10 cellular contexts compared by ENCODE assay signal in genomic region chr10:124700293-124701037, GRCh38. TPM values are rescaled to one million over a fixed set of nuclear protein-coding genes. Genes with fewer than 3 reads are reported as not detected.
DNase-seq lines count a peak whose midpoint lies in the region; ATAC-seq and TF ChIP-seq lines count a peak whose summit lies in the region.
"Had no signal": no experiment of that assay in that cellular context is flagged by ENCODE, and none has a peak within 500 bp of the region (broad histone marks: within the 10 kb centered on the region; RNA-seq: fewer than 3 reads in every experiment).

No MANE protein-coding gene starts in this region.

- no peaks in the 10 kb centered on the region for H3K9me3 ChIP-seq in CD8-positive, alpha-beta T cell (ENCODE audit: low read length)
- no peaks in the 10 kb centered on the region for H3K9me3 ChIP-seq in duodenal mucosa (ENCODE audit: control insufficient read depth in 1 of 2, low read length in 2 of 2)

- H3K27ac ChIP-seq in CD8-positive, alpha-beta T cell (ENCODE audit: low read depth, low read length), result no peak overlapping the region
- H3K27ac ChIP-seq in duodenal mucosa (ENCODE audit: low read depth, low read length), result peak overlapping the region; percentile 74

- no peaks in the 10 kb centered on the region for H3K36me3 ChIP-seq in CD8-positive, alpha-beta T cell (ENCODE audit: insufficient read depth, low read length)
- peaks cover 22 to 72% of the 10 kb centered on the region in 2 donors for H3K36me3 ChIP-seq in duodenal mucosa (ENCODE audit: control insufficient read depth in 1 of 2, insufficient read depth in 2 of 2, low read length in 2 of 2)

- no peak for ATAC-seq in CD8-positive, alpha-beta T cell
- no peak for ATAC-seq in HG02970 (IDR thresholded peaks at IDR 0.05; ENCODE audit: low FRiP score, unreplicated experiment)

- TF ChIP-seq CTCF in CD8-positive, alpha-beta T cell (IDR thresholded peaks at IDR 0.05), result no peak

- intact Hi-C loops in CD8-positive, alpha-beta T cell (cut with DNase I, micrococcal nuclease), result no loop called here
- intact Hi-C loops in posterior vena cava (cut with DNase I), result loop anchor here in 1 of 2 donors (5.0 kb wide), 1 partner anchor 42 kb away; the partner anchor contains the start of gene FAM53B

- H3K4me1 ChIP-seq in CD8-positive, alpha-beta T cell (ENCODE audit: insufficient read depth, low read length), result peaks cover 96% of the 10 kb centered on the region
- peaks cover 75 to 87% of the 10 kb centered on the region in 2 donors for H3K4me1 ChIP-seq in duodenal mucosa (ENCODE audit: control insufficient read depth in 1 of 2, insufficient read depth in 2 of 2, low read length in 2 of 2)

- H3K9ac ChIP-seq in duodenal mucosa (ENCODE audit: low read depth in 1 of 2, low read length in 2 of 2), result no peak overlapping the region

- peak overlapping the region; percentile 97 for H3K27ac Mint-ChIP-seq in CD8-positive, alpha-beta T cell

- H3K4me1 Mint-ChIP-seq in CD8-positive, alpha-beta T cell (ENCODE audit: low read depth), result peaks cover 97% of the 10 kb centered on the region

- no peak overlapping the region for H3K4me3 ChIP-seq in CD8-positive, alpha-beta T cell (ENCODE audit: low read depth, low read length)
- H3K4me3 ChIP-seq in duodenal mucosa (ENCODE audit: low read depth in 1 of 2, low read length in 2 of 2), result no peak overlapping the region

- H3K4me3 Mint-ChIP-seq in CD8-positive, alpha-beta T cell, result no peak overlapping the region

- no peaks in the 10 kb centered on the region for H3K27me3 Mint-ChIP-seq in CD8-positive, alpha-beta T cell (ENCODE audit: low read depth)

- CTCF ChIA-PET in CD8-positive, alpha-beta T cell (lab: Charles Lee), result interaction anchor here (0.7 to 8.3 kb wide), 7 partner anchors 10 to 53 kb away, joined by 3 to 115 read pairs (median 4); no protein-coding TSS in a partner anchor

- no peaks in the 10 kb centered on the region for H3K9me3 Mint-ChIP-seq in CD8-positive, alpha-beta T cell

- peaks cover 40% of the 10 kb centered on the region for H3K36me3 Mint-ChIP-seq in CD8-positive, alpha-beta T cell

- POLR2A ChIA-PET in CD8-positive, alpha-beta T cell (lab: Charles Lee), result interaction anchor here (1.2 to 2.1 kb wide), 5 partner anchors 12 to 41 kb away, joined by 3 to 10 read pairs (median 6); no protein-coding TSS in a partner anchor

- H3K27me3 ChIP-seq in CD8-positive, alpha-beta T cell (ENCODE audit: insufficient read depth, low read length), result no peaks in the 10 kb centered on the region
- no peaks in the 10 kb centered on the region for H3K27me3 ChIP-seq in duodenal mucosa (ENCODE audit: control insufficient read depth in 1 of 2, insufficient read depth in 2 of 2, low read length in 2 of 2)

- DNase-seq in CD8-positive, alpha-beta T cell, result no peak
- DNase-seq in NOMO-1 treated with DMSO at 0.1 percent for 48 hours (lab: John Stamatoyannopoulos, UW; ENCODE audit: unreplicated experiment) (peak; percentile 60), posterior vena cava (ENCODE audit: low spot score) (peak; percentile 76), HK-2 (ENCODE audit: unreplicated experiment) (no peak), DMS 273 treated with DMSO at 0.1 percent for 48 hours (lab: John Stamatoyannopoulos, UW) (no peak)
- DNase-seq in stimulated activated CD4-positive, alpha-beta T cell treated with anti-CD3 and anti-CD28 coated beads, Interleukin-12 subunit alpha, Interleukin-12 subunit beta, amount 100 ng/mL, for 4 hours, result no peak
- DNase-seq: GF-D8, NCI-H2107 had no signal

RNA-seq across cellular contexts. Expression of gene FAM53B, which starts 43.7 kb away (rescaled TPM):
- total RNA-seq in CD8-positive, alpha-beta T cell, result 10 to 100 TPM; 51.9 to 57.1 TPM
- 10 to 100 TPM; 15.6 to 21.4 TPM for total RNA-seq in posterior vena cava

Comparison
In these comparisons a context has a peak if more than half of its experiments do, and no peak if none do; other contexts are left out.
1. DNase-seq: peak in NOMO-1 treated with DMSO at 0.1 percent for 48 hours (single experiment) and posterior vena cava (single experiment); none in CD8-positive, alpha-beta T cell (0 of 7), HK-2 (single experiment), DMS 273 treated with DMSO at 0.1 percent for 48 hours (single experiment) and stimulated activated CD4-positive, alpha-beta T cell treated with anti-CD3 and anti-CD28 coated beads, Interleukin-12 subunit alpha, Interleukin-12 subunit beta, amount 100 ng/mL, for 4 hours (single experiment).